20 cellular contexts compared by ENCODE assay signal in genomic region chr5:117731445-117731844, GRCh38.
DNase-seq lines count a peak whose midpoint lies in the region; ATAC-seq and TF ChIP-seq lines count a peak whose summit lies in the region.
"Had no signal": no experiment of that assay in that cellular context is flagged by ENCODE, and none has a peak within 500 bp of the region (broad histone marks: within the 10 kb centered on the region; RNA-seq: fewer than 3 reads in every experiment).

No MANE protein-coding gene starts in this region.

- peak; percentile 8 for DNase-seq in HEK293T (ENCODE audit: extremely low spot score)
- DNase-seq in NCI-H2227 (lab: John Stamatoyannopoulos, UW; ENCODE audit: unreplicated experiment) = peak; percentile 65
- peak; percentile 49 for DNase-seq in dedifferentiated amniotic fluid mesenchymal stem cell (ENCODE audit: extremely low spot score)
- no peak for DNase-seq in sciatic nerve (ENCODE audit: low spot score)
- no peak for DNase-seq in cortex of kidney (lab: John Stamatoyannopoulos, UW)
- DNase-seq in NOMO-1 treated with DMSO at 0.1 percent for 48 hours (lab: John Stamatoyannopoulos, UW; ENCODE audit: unreplicated experiment) = no peak
- DNase-seq: activated CD4-positive, alpha-beta T cell treated with anti-CD3 and anti-CD28 coated beads for 4 hours; activated naive CD4-positive, alpha-beta T cell treated with Interleukin-2 at 50 U/mL for 16 hours; activated T-cell treated with anti-CD3 and anti-CD28 coated beads, Interleukin-2, amount 50 U/mL, for 72 hours; heart left ventricle; left cardiac atrium; mesendoderm; naive B cell; NCI-H1694; NCI-H82; nucleus accumbens; stimulated activated naive CD8-positive, alpha-beta T cell treated with anti-CD3 and anti-CD28 coated beads, Interleukin-15, Interleukin-2, amounts not matched to agents 100 U/mL and 50 U/mL, for 24 hours; T-helper 2 cell had no signal

- intact Hi-C loops in sciatic nerve (cut with DNase I) = no loop called here

- peak; percentile 49 for ATAC-seq in sciatic nerve
- ATAC-seq in HG02623 (IDR thresholded peaks at IDR 0.05; ENCODE audit: unreplicated experiment) = no peak
- ATAC-seq: activated T-cell treated with anti-CD3 and anti-CD28 coated beads, Interleukin-2, amount 50 U/mL, for 72 hours; heart left ventricle; SK-N-SH treated with all-trans-retinoic acid at 6 μM for 48 hours; stimulated activated naive CD8-positive, alpha-beta T cell treated with anti-CD3 and anti-CD28 coated beads, Interleukin-15, Interleukin-2, amounts not matched to agents 100 U/mL and 50 U/mL, for 24 hours had no signal

- POLR2A ChIA-PET in HEK293T (lab: Yijun Ruan, JAX) = no interaction called here

- CTCF ChIA-PET in HEK293T (lab: Yijun Ruan, JAX) = no interaction called here

TF ChIP-seq in HEK293T, 16 proteins besides CTCF, POLR2A, EP300 and RAD21:
- TF ChIP-seq L3MBTL2 (conservative IDR thresholded peaks at IDR 0.05) = no peak
- TF ChIP-seq BHLHE40 (IDR thresholded peaks at IDR 0.05; ENCODE audit: borderline replicate concordance) = no peak
- no peak for TF ChIP-seq FOXA1 (IDR thresholded peaks at IDR 0.05)
- no peak for TF ChIP-seq PKNOX1 (IDR thresholded peaks at IDR 0.05)
- TF ChIP-seq LEF1 (IDR thresholded peaks at IDR 0.05; ENCODE audit: borderline replicate concordance) = no peak
- TF ChIP-seq SUZ12 (IDR thresholded peaks at IDR 0.05) = no peak
- TF ChIP-seq ZNF384 (IDR thresholded peaks at IDR 0.05) = no peak
- TF ChIP-seq SP1 (IDR thresholded peaks at IDR 0.05) = no peak
- no peak for TF ChIP-seq ARNT (IDR thresholded peaks at IDR 0.05)

Comparison
In these comparisons a context has a peak if more than half of its experiments do, and no peak if none do; other contexts are left out.
1. DNase-seq: peak in HEK293T (single experiment), NCI-H2227 (single experiment) and dedifferentiated amniotic fluid mesenchymal stem cell (single experiment); none in sciatic nerve (single experiment), cortex of kidney (single experiment) and NOMO-1 treated with DMSO at 0.1 percent for 48 hours (single experiment).